In the genomic region with DNA sequence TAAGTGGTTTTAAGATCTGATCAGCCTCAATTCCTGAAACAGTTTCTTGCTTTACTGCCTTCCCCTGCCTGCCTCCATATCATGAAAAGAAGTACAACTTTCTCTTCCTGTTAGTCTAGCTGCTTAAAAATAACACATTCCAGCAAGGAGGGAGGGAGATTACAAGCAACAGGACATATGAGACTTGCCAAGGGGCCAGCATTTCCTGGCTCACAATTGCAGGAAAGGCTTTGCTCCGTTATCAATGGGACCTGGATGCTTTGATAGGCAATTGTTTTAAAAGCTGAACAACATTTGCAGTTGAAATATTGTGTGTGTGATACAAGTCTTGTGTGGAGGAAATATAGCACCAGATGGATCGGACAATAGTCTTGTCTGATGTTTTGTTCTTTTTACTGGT, we compare ENCODE assay signal across 3 cellular contexts.
TF ChIP-seq lines count a peak whose summit lies in the region.

No MANE protein-coding gene starts in this region.

TF ChIP-seq in SK-N-SH, 30 proteins besides CTCF, POLR2A, EP300 and RAD21:
- TF ChIP-seq POLR2AphosphoS5 (IDR thresholded peaks at IDR 0.05; ENCODE audit: low read depth, low read length) (no peak), MXI1 (IDR thresholded peaks at IDR 0.05; ENCODE audit: low read depth, low read length) (no peak), NFIC (IDR thresholded peaks at IDR 0.05; ENCODE audit: borderline replicate concordance) (no peak), TAF1 (IDR thresholded peaks at IDR 0.05; ENCODE audit: borderline replicate concordance, low read depth, low read length) (no peak), CHD2 (IDR thresholded peaks at IDR 0.05; ENCODE audit: low read length, partially characterized antibody) (no peak), FOSL2 (IDR thresholded peaks at IDR 0.05; ENCODE audit: borderline replicate concordance, low read depth) (no peak), RXRA (IDR thresholded peaks at IDR 0.05; ENCODE audit: borderline replicate concordance, low read depth) (no peak)
- TF ChIP-seq, protein P1, sequence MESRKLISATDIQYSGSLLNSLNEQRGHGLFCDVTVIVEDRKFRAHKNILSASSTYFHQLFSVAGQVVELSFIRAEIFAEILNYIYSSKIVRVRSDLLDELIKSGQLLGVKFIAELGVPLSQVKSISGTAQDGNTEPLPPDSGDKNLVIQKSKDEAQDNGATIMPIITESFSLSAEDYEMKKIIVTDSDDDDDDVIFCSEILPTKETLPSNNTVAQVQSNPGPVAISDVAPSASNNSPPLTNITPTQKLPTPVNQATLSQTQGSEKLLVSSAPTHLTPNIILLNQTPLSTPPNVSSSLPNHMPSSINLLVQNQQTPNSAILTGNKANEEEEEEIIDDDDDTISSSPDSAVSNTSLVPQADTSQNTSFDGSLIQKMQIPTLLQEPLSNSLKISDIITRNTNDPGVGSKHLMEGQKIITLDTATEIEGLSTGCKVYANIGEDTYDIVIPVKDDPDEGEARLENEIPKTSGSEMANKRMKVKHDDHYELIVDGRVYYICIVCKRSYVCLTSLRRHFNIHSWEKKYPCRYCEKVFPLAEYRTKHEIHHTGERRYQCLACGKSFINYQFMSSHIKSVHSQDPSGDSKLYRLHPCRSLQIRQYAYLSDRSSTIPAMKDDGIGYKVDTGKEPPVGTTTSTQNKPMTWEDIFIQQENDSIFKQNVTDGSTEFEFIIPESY (IDR thresholded peaks at IDR 0.05; ENCODE audit: borderline replicate concordance, low read depth), result no peak

TF ChIP-seq in SK-N-SH treated with all-trans-retinoic acid at 6 μM for 48 hours, 23 proteins besides CTCF, POLR2A, EP300 and RAD21:
- no peak for TF ChIP-seq RARB (CRISPR knock-in tag; IDR thresholded peaks at IDR 0.05)
- TF ChIP-seq, protein P2, sequence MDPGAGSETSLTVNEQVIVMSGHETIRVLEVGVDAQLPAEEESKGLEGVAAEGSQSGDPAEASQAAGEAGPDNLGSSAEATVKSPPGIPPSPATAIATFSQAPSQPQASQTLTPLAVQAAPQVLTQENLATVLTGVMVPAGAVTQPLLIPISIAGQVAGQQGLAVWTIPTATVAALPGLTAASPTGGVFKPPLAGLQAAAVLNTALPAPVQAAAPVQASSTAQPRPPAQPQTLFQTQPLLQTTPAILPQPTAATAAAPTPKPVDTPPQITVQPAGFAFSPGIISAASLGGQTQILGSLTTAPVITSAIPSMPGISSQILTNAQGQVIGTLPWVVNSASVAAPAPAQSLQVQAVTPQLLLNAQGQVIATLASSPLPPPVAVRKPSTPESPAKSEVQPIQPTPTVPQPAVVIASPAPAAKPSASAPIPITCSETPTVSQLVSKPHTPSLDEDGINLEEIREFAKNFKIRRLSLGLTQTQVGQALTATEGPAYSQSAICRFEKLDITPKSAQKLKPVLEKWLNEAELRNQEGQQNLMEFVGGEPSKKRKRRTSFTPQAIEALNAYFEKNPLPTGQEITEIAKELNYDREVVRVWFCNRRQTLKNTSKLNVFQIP (CRISPR knock-in tag; IDR thresholded peaks at IDR 0.05; ENCODE audit: borderline replicate concordance, low read depth), result no peak
- no peak for TF ChIP-seq ZFP3 (CRISPR knock-in tag; IDR thresholded peaks at IDR 0.05)
- TF ChIP-seq PPARA (CRISPR knock-in tag; IDR thresholded peaks at IDR 0.05; ENCODE audit: borderline replicate concordance), result no peak
- TF ChIP-seq ARNTL (CRISPR knock-in tag; IDR thresholded peaks at IDR 0.05; ENCODE audit: borderline replicate concordance, low read depth), result no peak
- TF ChIP-seq ZFP30 (CRISPR knock-in tag; IDR thresholded peaks at IDR 0.05), result no peak
- no peak for TF ChIP-seq ISL1 (CRISPR knock-in tag; IDR thresholded peaks at IDR 0.05)
- no peak for TF ChIP-seq CSDC2 (CRISPR knock-in tag; IDR thresholded peaks at IDR 0.05)
- no peak for TF ChIP-seq ZNF565 (CRISPR knock-in tag; conservative IDR thresholded peaks at IDR 0.05; ENCODE audit: low read depth)
- TF ChIP-seq, protein P3, sequence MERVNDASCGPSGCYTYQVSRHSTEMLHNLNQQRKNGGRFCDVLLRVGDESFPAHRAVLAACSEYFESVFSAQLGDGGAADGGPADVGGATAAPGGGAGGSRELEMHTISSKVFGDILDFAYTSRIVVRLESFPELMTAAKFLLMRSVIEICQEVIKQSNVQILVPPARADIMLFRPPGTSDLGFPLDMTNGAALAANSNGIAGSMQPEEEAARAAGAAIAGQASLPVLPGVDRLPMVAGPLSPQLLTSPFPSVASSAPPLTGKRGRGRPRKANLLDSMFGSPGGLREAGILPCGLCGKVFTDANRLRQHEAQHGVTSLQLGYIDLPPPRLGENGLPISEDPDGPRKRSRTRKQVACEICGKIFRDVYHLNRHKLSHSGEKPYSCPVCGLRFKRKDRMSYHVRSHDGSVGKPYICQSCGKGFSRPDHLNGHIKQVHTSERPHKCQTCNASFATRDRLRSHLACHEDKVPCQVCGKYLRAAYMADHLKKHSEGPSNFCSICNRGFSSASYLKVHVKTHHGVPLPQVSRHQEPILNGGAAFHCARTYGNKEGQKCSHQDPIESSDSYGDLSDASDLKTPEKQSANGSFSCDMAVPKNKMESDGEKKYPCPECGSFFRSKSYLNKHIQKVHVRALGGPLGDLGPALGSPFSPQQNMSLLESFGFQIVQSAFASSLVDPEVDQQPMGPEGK (CRISPR knock-in tag; IDR thresholded peaks at IDR 0.05; ENCODE audit: borderline replicate concordance), result no peak
- no peak for TF ChIP-seq OSR1 (CRISPR knock-in tag; IDR thresholded peaks at IDR 0.05)
- TF ChIP-seq, protein P4, sequence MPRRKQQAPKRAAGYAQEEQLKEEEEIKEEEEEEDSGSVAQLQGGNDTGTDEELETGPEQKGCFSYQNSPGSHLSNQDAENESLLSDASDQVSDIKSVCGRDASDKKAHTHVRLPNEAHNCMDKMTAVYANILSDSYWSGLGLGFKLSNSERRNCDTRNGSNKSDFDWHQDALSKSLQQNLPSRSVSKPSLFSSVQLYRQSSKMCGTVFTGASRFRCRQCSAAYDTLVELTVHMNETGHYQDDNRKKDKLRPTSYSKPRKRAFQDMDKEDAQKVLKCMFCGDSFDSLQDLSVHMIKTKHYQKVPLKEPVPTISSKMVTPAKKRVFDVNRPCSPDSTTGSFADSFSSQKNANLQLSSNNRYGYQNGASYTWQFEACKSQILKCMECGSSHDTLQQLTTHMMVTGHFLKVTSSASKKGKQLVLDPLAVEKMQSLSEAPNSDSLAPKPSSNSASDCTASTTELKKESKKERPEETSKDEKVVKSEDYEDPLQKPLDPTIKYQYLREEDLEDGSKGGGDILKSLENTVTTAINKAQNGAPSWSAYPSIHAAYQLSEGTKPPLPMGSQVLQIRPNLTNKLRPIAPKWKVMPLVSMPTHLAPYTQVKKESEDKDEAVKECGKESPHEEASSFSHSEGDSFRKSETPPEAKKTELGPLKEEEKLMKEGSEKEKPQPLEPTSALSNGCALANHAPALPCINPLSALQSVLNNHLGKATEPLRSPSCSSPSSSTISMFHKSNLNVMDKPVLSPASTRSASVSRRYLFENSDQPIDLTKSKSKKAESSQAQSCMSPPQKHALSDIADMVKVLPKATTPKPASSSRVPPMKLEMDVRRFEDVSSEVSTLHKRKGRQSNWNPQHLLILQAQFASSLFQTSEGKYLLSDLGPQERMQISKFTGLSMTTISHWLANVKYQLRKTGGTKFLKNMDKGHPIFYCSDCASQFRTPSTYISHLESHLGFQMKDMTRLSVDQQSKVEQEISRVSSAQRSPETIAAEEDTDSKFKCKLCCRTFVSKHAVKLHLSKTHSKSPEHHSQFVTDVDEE (CRISPR knock-in tag; IDR thresholded peaks at IDR 0.05), result no peak

TF ChIP-seq in H1, 55 proteins besides CTCF, POLR2A, EP300 and RAD21:
- TF ChIP-seq SP4 (IDR thresholded peaks at IDR 0.05; ENCODE audit: low read length) (no peak), SP2 (IDR thresholded peaks at IDR 0.05; ENCODE audit: low read length) (no peak), PHF8 (conservative IDR thresholded peaks at IDR 0.05; ENCODE audit: low read depth, low read length) (no peak), GTF2F1 (IDR thresholded peaks at IDR 0.05; ENCODE audit: borderline replicate concordance, low read depth, low read length) (no peak), NRF1 (IDR thresholded peaks at IDR 0.05; ENCODE audit: low read depth, low read length) (no peak), SUZ12 (IDR thresholded peaks at IDR 0.05; ENCODE audit: low read length) (no peak), TBP (IDR thresholded peaks at IDR 0.05; ENCODE audit: low read depth, low read length) (no peak), POLR2AphosphoS5 (IDR thresholded peaks at IDR 0.05; ENCODE audit: low read depth, low read length) (no peak), CBX8 (IDR thresholded peaks at IDR 0.05; ENCODE audit: borderline replicate concordance, low read depth, low read length) (no peak), SP1 (IDR thresholded peaks at IDR 0.05; ENCODE audit: low read depth, low read length) (no peak), HDAC2 (IDR thresholded peaks at IDR 0.05; ENCODE audit: borderline replicate concordance in 1 of 2, low read depth in 2 of 2, low read length in 2 of 2) (no peak), EZH2 (IDR thresholded peaks at IDR 0.05; ENCODE audit: low read depth, low read length, severe bottlenecking) (no peak), RNF2 (IDR thresholded peaks at IDR 0.05; ENCODE audit: borderline replicate concordance, low read depth, low read length, missing control alignments, poor library complexity, severe bottlenecking) (no peak), TEAD4 (IDR thresholded peaks at IDR 0.05; ENCODE audit: low read depth, low read length) (no peak), CBX5 (IDR thresholded peaks at IDR 0.05; ENCODE audit: low read depth, low read length) (no peak)
- TF ChIP-seq, protein P5, sequence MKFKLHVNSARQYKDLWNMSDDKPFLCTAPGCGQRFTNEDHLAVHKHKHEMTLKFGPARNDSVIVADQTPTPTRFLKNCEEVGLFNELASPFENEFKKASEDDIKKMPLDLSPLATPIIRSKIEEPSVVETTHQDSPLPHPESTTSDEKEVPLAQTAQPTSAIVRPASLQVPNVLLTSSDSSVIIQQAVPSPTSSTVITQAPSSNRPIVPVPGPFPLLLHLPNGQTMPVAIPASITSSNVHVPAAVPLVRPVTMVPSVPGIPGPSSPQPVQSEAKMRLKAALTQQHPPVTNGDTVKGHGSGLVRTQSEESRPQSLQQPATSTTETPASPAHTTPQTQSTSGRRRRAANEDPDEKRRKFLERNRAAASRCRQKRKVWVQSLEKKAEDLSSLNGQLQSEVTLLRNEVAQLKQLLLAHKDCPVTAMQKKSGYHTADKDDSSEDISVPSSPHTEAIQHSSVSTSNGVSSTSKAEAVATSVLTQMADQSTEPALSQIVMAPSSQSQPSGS (IDR thresholded peaks at IDR 0.05; ENCODE audit: low read length), result no peak
